In the genomic region with DNA sequence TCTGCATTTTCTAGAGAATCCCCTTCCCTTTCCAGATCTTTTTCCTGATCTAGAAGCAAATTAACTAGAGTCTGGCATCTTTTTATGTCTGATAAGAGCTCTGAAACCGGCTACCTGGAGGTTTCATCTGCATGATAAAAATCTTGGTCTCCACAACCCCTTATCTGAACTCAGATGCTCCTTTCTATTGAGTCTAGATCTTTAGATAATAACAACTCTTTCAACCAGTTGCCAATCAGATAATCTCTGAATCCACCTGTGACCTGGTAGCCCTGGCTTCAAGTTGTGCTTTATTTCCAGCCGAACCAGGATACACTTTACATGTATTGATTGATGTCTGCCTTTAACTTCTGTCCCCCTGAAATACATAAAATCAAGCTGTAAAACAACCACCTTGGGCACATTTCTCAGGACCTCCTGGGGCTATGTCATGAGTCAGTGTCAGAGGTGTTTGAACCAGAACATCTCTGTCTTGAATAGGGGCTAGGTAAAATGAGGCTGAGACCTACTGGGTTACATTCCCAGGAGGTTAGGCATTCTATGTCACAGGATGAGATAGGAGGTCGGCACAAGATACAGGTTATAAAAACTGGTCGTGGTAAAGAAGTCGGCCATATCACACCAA, we compare ENCODE assay signal across 13 cellular contexts.
"Had no signal": no experiment of that assay in that cellular context is flagged by ENCODE, and none has a peak within 500 bp of the region (broad histone marks: within the 10 kb centered on the region; RNA-seq: fewer than 3 reads in every experiment).

No MANE protein-coding gene starts in this region.

- DNase-seq: activated CD8-positive, alpha-beta memory T cell treated with anti-CD3 and anti-CD28 coated beads, Interleukin-2, amount 10 ng/mL, durations not matched to agents 7 days and 5 days; activated gamma-delta T cell treated with Interleukin-2 at 50 U/mL for 16 hours; activated T-cell treated with anti-CD3 and anti-CD28 coated beads, Interleukin-2, amount 50 U/mL, for 24 hours; aorta; hypothalamus; left ventricle myocardium superior; mesenchymal stem cell; ovary; stimulated activated CD4-positive, alpha-beta T cell treated with anti-CD3 and anti-CD28 coated beads, Interleukin-15, amount 100 ng/mL, for 24 hours; stimulated activated CD4-positive, alpha-beta T cell treated with anti-CD3 and anti-CD28 coated beads, Interleukin-4, amount 100 ng/mL, for 24 hours had no signal

- H3K36me3 ChIP-seq: ovary had no signal

- H3K27me3 Mint-ChIP-seq: activated CD8-positive, alpha-beta memory T cell treated with anti-CD3 and anti-CD28 coated beads, Interleukin-2, amount 10 ng/mL, durations not matched to agents 7 days and 5 days; activated T-cell treated with anti-CD3 and anti-CD28 coated beads, Interleukin-2, amount 50 U/mL, for 24 hours; stimulated activated naive CD8-positive, alpha-beta T cell treated with anti-CD3 and anti-CD28 coated beads, Interleukin-15, Interleukin-2, amounts not matched to agents 100 ng/mL and 50 ng/mL, for 24 hours had no signal

- H3K27me3 ChIP-seq: ovary had no signal

- ATAC-seq: activated CD8-positive, alpha-beta memory T cell treated with anti-CD3 and anti-CD28 coated beads, Interleukin-2, amount 10 ng/mL, durations not matched to agents 7 days and 5 days; esophagus mucosa; left ventricle myocardium superior had no signal

- H3K27ac ChIP-seq: ovary had no signal

- H3K4me3 Mint-ChIP-seq: activated CD8-positive, alpha-beta memory T cell treated with anti-CD3 and anti-CD28 coated beads, Interleukin-2, amount 10 ng/mL, durations not matched to agents 7 days and 5 days; activated T-cell treated with anti-CD3 and anti-CD28 coated beads, Interleukin-2, amount 50 U/mL, for 24 hours; neural crest cell; stimulated activated naive CD8-positive, alpha-beta T cell treated with anti-CD3 and anti-CD28 coated beads, Interleukin-15, Interleukin-2, amounts not matched to agents 100 ng/mL and 50 ng/mL, for 24 hours had no signal

- H3K4me3 ChIP-seq: ovary had no signal

- H3K4me1 Mint-ChIP-seq: neural crest cell had no signal

- H3K9me3 ChIP-seq: ovary had no signal

- H3K27ac Mint-ChIP-seq: activated CD8-positive, alpha-beta memory T cell treated with anti-CD3 and anti-CD28 coated beads, Interleukin-2, amount 10 ng/mL, durations not matched to agents 7 days and 5 days; activated T-cell treated with anti-CD3 and anti-CD28 coated beads, Interleukin-2, amount 50 U/mL, for 24 hours; stimulated activated naive CD8-positive, alpha-beta T cell treated with anti-CD3 and anti-CD28 coated beads, Interleukin-15, Interleukin-2, amounts not matched to agents 100 ng/mL and 50 ng/mL, for 24 hours had no signal
